ENCODE assay signal across 8 cellular contexts in the genomic region with DNA sequence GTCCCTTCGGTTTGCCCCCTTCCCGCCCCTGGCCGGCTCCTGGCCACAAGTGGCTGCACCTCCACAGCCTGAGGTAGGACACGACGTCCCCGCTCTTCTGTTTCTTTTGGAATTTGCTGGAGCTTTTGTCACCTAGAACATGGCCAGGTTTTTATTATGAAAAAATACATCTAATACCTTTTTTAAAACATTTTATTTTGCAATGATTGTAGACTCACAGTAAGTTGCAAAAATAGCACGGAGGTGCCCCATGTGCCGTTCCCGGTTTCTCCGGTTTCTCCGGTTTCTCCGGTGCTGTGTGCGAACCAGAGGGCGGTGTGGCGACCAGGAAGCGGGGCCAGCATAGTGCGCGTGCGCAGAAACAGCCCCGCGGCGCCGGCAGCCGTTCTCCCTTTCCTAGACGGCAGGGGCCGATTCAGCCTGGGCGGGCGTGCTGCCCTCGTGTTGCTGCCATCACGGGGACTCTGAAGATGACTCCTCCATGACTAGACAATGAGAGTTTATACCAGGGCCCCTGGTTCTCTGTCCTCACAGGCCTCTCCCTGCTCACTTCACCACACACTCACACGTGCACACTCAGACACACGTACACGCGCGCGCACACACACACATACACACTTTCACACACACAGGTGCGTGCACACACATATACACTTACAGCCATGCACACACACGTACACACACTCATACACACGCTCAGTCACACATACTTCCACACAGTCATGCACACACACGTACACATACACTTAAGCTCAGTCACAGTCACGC.
DNase-seq lines count a peak whose midpoint lies in the region; ATAC-seq and TF ChIP-seq lines count a peak whose summit lies in the region.

No MANE protein-coding gene starts in this region.

- H3K27me3 ChIP-seq in ACC112 (ENCODE audit: insufficient read depth, low read length), result no peaks in the 10 kb centered on the region
- no peaks in the 10 kb centered on the region for H3K27me3 ChIP-seq in foreskin keratinocyte
- no peaks in the 10 kb centered on the region for H3K27me3 ChIP-seq in testis

- H3K36me3 ChIP-seq in ACC112 (ENCODE audit: insufficient read depth, low read length) (no peaks in the 10 kb centered on the region), testis (ENCODE audit: low read depth, missing control alignments) (no peaks in the 10 kb centered on the region)

- intact Hi-C loops in testis (cut with DNase I; ENCODE audit: low total_unique reads), result no loop called here

- H3K36me3 Mint-ChIP-seq in osteocyte (ENCODE audit: unreplicated experiment), result no peaks in the 10 kb centered on the region

- peak overlapping the region; percentile 78 for H3K27ac Mint-ChIP-seq in osteocyte (ENCODE audit: unreplicated experiment)

- DNase-seq in HuH-7 (ENCODE audit: low spot score) (peak; percentile 96), SHP77 (lab: John Stamatoyannopoulos, UW) (peak; percentile 57 to 86), foreskin keratinocyte (peak; percentile 50 to 73), osteocyte (ENCODE audit: extremely low spot score, unreplicated experiment) (no peak), testis (peak; percentile 82)
- DNase-seq in activated effector memory CD4-positive, alpha-beta T cell treated with anti-CD3 and anti-CD28 coated beads, Interleukin-2, amount 50 U/mL, for 16 hours, result peak; percentile 94

- peak overlapping the region; percentile 69 for H3K4me3 Mint-ChIP-seq in osteocyte (ENCODE audit: unreplicated experiment)

- no peak for TF ChIP-seq POLR2A in testis (IDR thresholded peaks at IDR 0.05)

- peaks cover 47% of the 10 kb centered on the region for H3K4me1 Mint-ChIP-seq in osteocyte (ENCODE audit: unreplicated experiment)

- H3K4me3 ChIP-seq in ACC112 (ENCODE audit: low read depth, low read length), result peak overlapping the region; percentile 85
- peak overlapping the region; percentile 36 to 43 for H3K4me3 ChIP-seq in testis

- no peaks in the 10 kb centered on the region for H3K27me3 Mint-ChIP-seq in osteocyte (ENCODE audit: unreplicated experiment)

- H3K79me2 ChIP-seq in ACC112 (ENCODE audit: control insufficient read depth, insufficient read depth, low read length, unreplicated experiment), result no peaks in the 10 kb centered on the region

- H3K4me1 ChIP-seq in ACC112 (ENCODE audit: control insufficient read depth, insufficient read depth, low read length, unreplicated experiment), result peaks cover 26% of the 10 kb centered on the region
- peaks cover 12% of the 10 kb centered on the region for H3K4me1 ChIP-seq in foreskin keratinocyte
- peaks cover 9% of the 10 kb centered on the region for H3K4me1 ChIP-seq in testis

- 24 to 26% methylated on average over 31 to 41 of the region's 41 CpGs for WGBS in testis, 2 donors

- TF ChIP-seq CTCF in foreskin keratinocyte (conservative IDR thresholded peaks at IDR 0.05), result peak; percentile 44
- TF ChIP-seq CTCF in osteocyte (IDR thresholded peaks at IDR 0.05), result no peak
- peak in 1 of 3 experiments; percentile 7 for TF ChIP-seq CTCF in testis (IDR thresholded peaks at IDR 0.05)

- H3K9me3 Mint-ChIP-seq in osteocyte (ENCODE audit: unreplicated experiment), result no peaks in the 10 kb centered on the region

- ATAC-seq in GM19035 (IDR thresholded peaks at IDR 0.05; ENCODE audit: unreplicated experiment), result peak; percentile 65
- ATAC-seq in foreskin keratinocyte, result peak; percentile 94

- no peaks in the 10 kb centered on the region for H3K9me3 ChIP-seq in testis

- H2AFZ ChIP-seq in ACC112 (ENCODE audit: low read length, unreplicated experiment), result peak overlapping the region; percentile 34

- H3K27ac ChIP-seq in ACC112 (ENCODE audit: low read depth, low read length) (peak overlapping the region; percentile 80), foreskin keratinocyte (no peak overlapping the region), testis (peak overlapping the region in 1 of 2 donors; percentile 8)
